Comparison of ENCODE assay signal across 8 cellular contexts in genomic region chr1:25247829-25248754, GRCh38. TPM values are rescaled to one million over a fixed set of nuclear protein-coding genes. Genes with fewer than 3 reads are reported as not detected.
DNase-seq lines count a peak whose midpoint lies in the region; ATAC-seq, FAIRE-seq and TF ChIP-seq lines count a peak whose summit lies in the region.

No MANE protein-coding gene starts in this region.

- H3K4me1 ChIP-seq in iPS DF 6.9 (ENCODE audit: control insufficient read depth, insufficient read depth, low read length) (no peaks in the 10 kb centered on the region; the same call in 1 of the 2 replicates), stomach smooth muscle (ENCODE audit: control insufficient read depth, insufficient read depth, low read length) (peaks cover 14% of the 10 kb centered on the region)

- H3K9ac ChIP-seq in stomach smooth muscle (ENCODE audit: low read length in 2 of 2): peak overlapping the region; percentile 74 to 99

- TF ChIP-seq CTCF in D721Med (IDR thresholded peaks at IDR 0.05; ENCODE audit: insufficient read depth, missing control alignments): no peak

- peak overlapping the region; percentile 98 for H3K4me3 Mint-ChIP-seq in T-helper 17 cell

- FAIRE-seq in D721Med (lab: Jason Lieb, UNC): no peak

- DNase-seq in D721Med (ENCODE audit: insufficient read length, low spot score) (peak; percentile 21), H7 (no peak), T-helper 17 cell (no peak), iPS DF 6.9 (ENCODE audit: low read depth, low spot score) (no peak), NCI-H526 (lab: John Stamatoyannopoulos, UW) (no peak), hippocampal formation (lab: John Stamatoyannopoulos, UW) (no peak), A172 (ENCODE audit: low spot score) (no peak)

- no peaks in the 10 kb centered on the region for H3K27me3 ChIP-seq in H7 (ENCODE audit: control insufficient read depth, insufficient read depth, low read length)
- no peaks in the 10 kb centered on the region for H3K27me3 ChIP-seq in iPS DF 6.9 (ENCODE audit: control insufficient read depth, insufficient read depth, low read length)
- no peaks in the 10 kb centered on the region for H3K27me3 ChIP-seq in stomach smooth muscle (ENCODE audit: control insufficient read depth in 1 of 2, insufficient read depth in 2 of 2, low read length in 2 of 2)

- H3K4me1 Mint-ChIP-seq in T-helper 17 cell: peaks cover 34% of the 10 kb centered on the region

- H3K27ac ChIP-seq in iPS DF 6.9 (ENCODE audit: low read length) (no peak overlapping the region), stomach smooth muscle (ENCODE audit: low read length) (peak overlapping the region; percentile 98)

- H3K9me3 ChIP-seq in T-helper 17 cell (ENCODE audit: control insufficient read depth, low read length, poor library complexity, severe bottlenecking) (no peaks in the 10 kb centered on the region), iPS DF 6.9 (ENCODE audit: control insufficient read depth, insufficient read depth, low read length) (no peaks in the 10 kb centered on the region), stomach smooth muscle (ENCODE audit: control insufficient read depth in 2 of 2, low read length in 2 of 2) (no peaks in the 10 kb centered on the region)

- peak; percentile 37 for ATAC-seq in T-helper 17 cell

- peak overlapping the region; percentile 99 for H3K27ac Mint-ChIP-seq in T-helper 17 cell

- WGBS in iPS DF 6.9 (ENCODE audit: insufficient coverage, insufficient read length): no CpG with 5 or more reads among the region's 30 CpGs

- peaks cover 7% of the 10 kb centered on the region for H3K36me3 Mint-ChIP-seq in T-helper 17 cell (ENCODE audit: low read depth)

- peaks cover 17% of the 10 kb centered on the region for H3K36me3 ChIP-seq in H7 (replicated peaks; ENCODE audit: control insufficient read depth, insufficient read depth, low read length)
- peaks cover 4% of the 10 kb centered on the region; the same call in 1 of the 2 replicates for H3K36me3 ChIP-seq in iPS DF 6.9 (ENCODE audit: control insufficient read depth, insufficient read depth, low read length)
- H3K36me3 ChIP-seq in stomach smooth muscle (ENCODE audit: control insufficient read depth in 2 of 2, insufficient read depth in 2 of 2, low read length in 2 of 2): peaks cover 2 to 24% of the 10 kb centered on the region in 2 donors

- H3K4me3 ChIP-seq in H7 (ENCODE audit: insufficient read depth, low read depth, low read length) (peak overlapping the region; percentile 82), iPS DF 6.9 (ENCODE audit: low read length) (peak overlapping the region; percentile 39; the same call in 1 of the 2 replicates), stomach smooth muscle (ENCODE audit: low read length in 2 of 2) (peak overlapping the region; percentile 90 to 99)

- no peaks in the 10 kb centered on the region for H3K27me3 Mint-ChIP-seq in T-helper 17 cell

RNA-seq across cellular contexts. Expression of gene RSRP1, which starts 0.8 kb away (rescaled TPM):
- total RNA-seq in H7 (2014; rRNA removed; shearing (Covaris generic)): 62.4 and 92.4 TPM in 2 replicates
- 100 to 1,000 TPM; 483 to 509 TPM for total RNA-seq in T-helper 17 cell
- total RNA-seq in A172 (2014; rRNA removed; shearing (Covaris generic)): 22.4 and 29.8 TPM in 2 replicates

RNA-seq across cellular contexts. Expression of gene SYF2, which starts 15.8 kb away (rescaled TPM):
- total RNA-seq in H7 (2014; rRNA removed; shearing (Covaris generic)): 36.6 and 58.4 TPM in 2 replicates
- 10 to 100 TPM; 61.5 to 80.6 TPM for total RNA-seq in T-helper 17 cell
- 59.0 and 85.0 TPM in 2 replicates for total RNA-seq in A172 (2014; rRNA removed; shearing (Covaris generic))

RNA-seq across cellular contexts. Expression of gene RHD, which starts 24.2 kb away (rescaled TPM):
- total RNA-seq in H7 (2014; rRNA removed; shearing (Covaris generic)): 0.10 and 0.30 TPM in 2 replicates
- 1 to 10 TPM in 1 of 2 donors, under 1 TPM in 1; 0.20 to 5.0 TPM for total RNA-seq in T-helper 17 cell
- not detected in 2 replicates for total RNA-seq in A172 (2014; rRNA removed; shearing (Covaris generic))

Comparison
In these comparisons a context has a peak if more than half of its experiments do, and no peak if none do; other contexts are left out.
1. H3K4me3 ChIP-seq: peak in every context shown above with its lines; median percentile 94 in stomach smooth muscle; 82 in H7; 39 in iPS DF 6.9.